In genomic region chr6:157823523-157824370, GRCh38 we compare ENCODE assay signal across 8 cellular contexts.
A peak's percentile ranks its signal among the peaks of the same experiment; 100 is the strongest.
DNase-seq lines count a peak whose midpoint lies in the region; ATAC-seq and TF ChIP-seq lines count a peak whose summit lies in the region.

No MANE protein-coding gene starts in this region.

- no peaks in the 10 kb centered on the region for H3K9me3 ChIP-seq in ES-I3 (ENCODE audit: control insufficient read depth, insufficient read depth, low read length)

- H3K4me2 ChIP-seq in KMS-11, result peak overlapping the region; percentile 82

- H2AFZ ChIP-seq in KMS-11 (ENCODE audit: low read depth), result peak overlapping the region; percentile 64

- H3K79me2 ChIP-seq in KMS-11 (ENCODE audit: insufficient read depth, low read depth), result no peaks in the 10 kb centered on the region

- DNase-seq in activated CD4-positive, CD25-positive, alpha-beta regulatory T cell (lab: John Stamatoyannopoulos, UW), result peak; percentile 16 to 61 (median 40)
- DNase-seq in central memory CD4-positive, alpha-beta T cell, result peak; percentile 86
- DNase-seq in kidney tubule cell (ENCODE audit: low spot score), result peak; percentile 86
- DNase-seq in stimulated activated CD4-positive, alpha-beta T cell treated with anti-CD3 and anti-CD28 coated beads, Interleukin-2, amount 100 ng/mL, for 4 hours (ENCODE audit: low read depth), result peak; percentile 74
- DNase-seq in NCI-H1930 (lab: John Stamatoyannopoulos, UW), result no peak

- H3K27me3 ChIP-seq in KMS-11 (ENCODE audit: insufficient read depth, low read depth), result peaks cover 47% of the 10 kb centered on the region

- peak; percentile 48 for ATAC-seq in GM21723 (IDR thresholded peaks at IDR 0.05; ENCODE audit: unreplicated experiment)

- H3K36me3 ChIP-seq in ES-I3 (ENCODE audit: insufficient read depth, low read length) (no peaks in the 10 kb centered on the region), KMS-11 (ENCODE audit: insufficient read depth) (no peaks in the 10 kb centered on the region)

- no peak overlapping the region for H3K4me3 ChIP-seq in KMS-11 (IDR thresholded peaks at IDR 0.05; ENCODE audit: insufficient read depth, low read depth, low read length)

- peaks cover 10% of the 10 kb centered on the region for H3K4me1 ChIP-seq in ES-I3 (ENCODE audit: insufficient read depth, low read length)
- peaks cover 10% of the 10 kb centered on the region for H3K4me1 ChIP-seq in KMS-11 (ENCODE audit: low read depth, poor library complexity, severe bottlenecking)

- H4K20me1 ChIP-seq in KMS-11 (ENCODE audit: insufficient read depth), result no peaks in the 10 kb centered on the region

- H3K9ac ChIP-seq in ES-I3 (ENCODE audit: low read depth, low read length), result peak overlapping the region; percentile 89
- H3K9ac ChIP-seq in KMS-11, result no peak overlapping the region; the same call in 1 of the 2 replicates

- no peak for TF ChIP-seq CTCF in KMS-11 (conservative IDR thresholded peaks at IDR 0.05; ENCODE audit: low read depth, low read length)

- no peak overlapping the region for H3K27ac ChIP-seq in KMS-11

Comparison
In these comparisons a context has a peak if more than half of its experiments do, and no peak if none do; other contexts are left out.
1. DNase-seq: peak in activated CD4-positive, CD25-positive, alpha-beta regulatory T cell (4 of 4), central memory CD4-positive, alpha-beta T cell (single experiment), kidney tubule cell (single experiment) and stimulated activated CD4-positive, alpha-beta T cell treated with anti-CD3 and anti-CD28 coated beads, Interleukin-2, amount 100 ng/mL, for 4 hours (single experiment); none in NCI-H1930 (0 of 2).